Comparison of ENCODE assay signal across 11 cellular contexts in genomic region chr2:219576505-219577388, GRCh38. TPM values are rescaled to one million over a fixed set of nuclear protein-coding genes. Genes with fewer than 3 reads are reported as not detected.
DNase-seq lines count a peak whose midpoint lies in the region; ATAC-seq and TF ChIP-seq lines count a peak whose summit lies in the region.
"Had no signal": no experiment of that assay in that cellular context is flagged by ENCODE, and none has a peak within 500 bp of the region (broad histone marks: within the 10 kb centered on the region; RNA-seq: fewer than 3 reads in every experiment).

No MANE protein-coding gene starts in this region.

- H3K4me1 ChIP-seq in Caco-2 (peaks cover 21% of the 10 kb centered on the region), mesendoderm (ENCODE audit: control insufficient read depth, low read depth, low read length) (peaks cover 3% of the 10 kb centered on the region)
- H3K4me1 ChIP-seq: lower lobe of right lung had no signal

- DNase-seq in Caco-2: peak; percentile 64 to 71
- peak; percentile 34 for DNase-seq in M059J (ENCODE audit: low read depth)
- peak; percentile 66 for DNase-seq in SK-MEL-5 (ENCODE audit: low read depth, low spot score)
- DNase-seq in mesendoderm: peak; percentile 77
- DNase-seq: activated CD4-positive, alpha-beta memory T cell treated with anti-CD3 and anti-CD28 coated beads, Interleukin-2, amount 10 ng/mL, durations not matched to agents 7 days and 5 days; lower lobe of right lung had no signal

- H2BK15ac ChIP-seq in mesendoderm (replicated peaks; ENCODE audit: low read depth): no peak overlapping the region

- no peaks in the 10 kb centered on the region for H3K79me2 ChIP-seq in mesendoderm (ENCODE audit: control insufficient read depth, insufficient read depth, low read length)

- H4K5ac ChIP-seq in mesendoderm (ENCODE audit: low read length): no peak overlapping the region

- H3K9me3 Mint-ChIP-seq in Caco-2 (ENCODE audit: unreplicated experiment): no peaks in the 10 kb centered on the region
- H3K9me3 Mint-ChIP-seq: activated CD4-positive, alpha-beta memory T cell treated with anti-CD3 and anti-CD28 coated beads, Interleukin-2, amount 10 ng/mL, durations not matched to agents 7 days and 5 days had no signal

- no peak overlapping the region for H3K23ac ChIP-seq in mesendoderm (ENCODE audit: low read length)

- H3K4ac ChIP-seq in mesendoderm (ENCODE audit: low read depth, low read length): no peak overlapping the region

- peak overlapping the region; percentile 43 for H3K18ac ChIP-seq in mesendoderm (ENCODE audit: low read length)

- peak overlapping the region; percentile 39 for H3K56ac ChIP-seq in mesendoderm (ENCODE audit: low read length)

- peaks cover 32% of the 10 kb centered on the region for H3K4me1 Mint-ChIP-seq in Caco-2 (ENCODE audit: low read depth, unreplicated experiment)
- H3K4me1 Mint-ChIP-seq: activated CD4-positive, alpha-beta memory T cell treated with anti-CD3 and anti-CD28 coated beads, Interleukin-2, amount 10 ng/mL, durations not matched to agents 7 days and 5 days had no signal

- H3K36me3 ChIP-seq in Caco-2 (ENCODE audit: control insufficient read depth, insufficient read depth, low read length) (no peaks in the 10 kb centered on the region), mesendoderm (ENCODE audit: control insufficient read depth, insufficient read depth, low read length) (no peaks in the 10 kb centered on the region)
- H3K36me3 ChIP-seq: esophagus muscularis mucosa, lower lobe of right lung had no signal

- ATAC-seq in GM21390 (IDR thresholded peaks at IDR 0.05; ENCODE audit: unreplicated experiment): no peak
- no peak for ATAC-seq in GM19351 (IDR thresholded peaks at IDR 0.05; ENCODE audit: unreplicated experiment)
- ATAC-seq in HG03039 (IDR thresholded peaks at IDR 0.05; ENCODE audit: unreplicated experiment): no peak
- ATAC-seq in GM21737 (IDR thresholded peaks at IDR 0.05; ENCODE audit: unreplicated experiment): no peak
- ATAC-seq: lower lobe of right lung had no signal

- no peak overlapping the region for H2BK5ac ChIP-seq in mesendoderm (ENCODE audit: low read length)

- H2BK120ac ChIP-seq in mesendoderm (ENCODE audit: low read depth, low read length): no peak overlapping the region

- peak overlapping the region; percentile 36 for H3K4me3 Mint-ChIP-seq in Caco-2 (ENCODE audit: unreplicated experiment)
- H3K4me3 Mint-ChIP-seq: activated CD4-positive, alpha-beta memory T cell treated with anti-CD3 and anti-CD28 coated beads, Interleukin-2, amount 10 ng/mL, durations not matched to agents 7 days and 5 days had no signal

- intact Hi-C loops in Caco-2 (cut with micrococcal nuclease; ENCODE audit: unreplicated experiment): no loop called here

- no TSS peak for BruUV-seq in Caco-2 (replicated peaks; lab: Mats Ljungman, UMichigan)

- no CpG with 5 or more reads among the region's 15 CpGs for WGBS in mesendoderm (ENCODE audit: extremely low coverage, insufficient coverage, low lambda C conversion rate)

- H4K8ac ChIP-seq in mesendoderm (ENCODE audit: low read depth, low read length): no peak overlapping the region

- no peak overlapping the region for H3K27ac Mint-ChIP-seq in Caco-2 (ENCODE audit: unreplicated experiment)
- H3K27ac Mint-ChIP-seq: activated CD4-positive, alpha-beta memory T cell treated with anti-CD3 and anti-CD28 coated beads, Interleukin-2, amount 10 ng/mL, durations not matched to agents 7 days and 5 days had no signal

- peak overlapping the region; percentile 0 for H3K4me2 ChIP-seq in mesendoderm (ENCODE audit: low read length)

- H3K79me1 ChIP-seq in mesendoderm (ENCODE audit: low read length): no peaks in the 10 kb centered on the region

- no peaks in the 10 kb centered on the region for H3K9me3 ChIP-seq in Caco-2
- H3K9me3 ChIP-seq: esophagus muscularis mucosa, lower lobe of right lung had no signal

- H3K27me3 ChIP-seq in Caco-2 (replicated peaks; ENCODE audit: control insufficient read depth, insufficient read depth, low read length) (no peaks in the 10 kb centered on the region), mesendoderm (ENCODE audit: insufficient read depth, low read length, poor library complexity) (no peaks in the 10 kb centered on the region)

- H3K27ac ChIP-seq in mesendoderm (ENCODE audit: low read depth, low read length): no peak overlapping the region
- H3K27ac ChIP-seq: esophagus muscularis mucosa, lower lobe of right lung had no signal

- H3K4me3 ChIP-seq in Caco-2 (ENCODE audit: low read depth, low read length) (no peak overlapping the region), mesendoderm (ENCODE audit: low read length) (no peak overlapping the region)
- H3K4me3 ChIP-seq: esophagus muscularis mucosa, lower lobe of right lung had no signal

- no peaks in the 10 kb centered on the region for H3K27me3 Mint-ChIP-seq in Caco-2 (ENCODE audit: insufficient read depth, unreplicated experiment)

- H3K36me3 Mint-ChIP-seq in Caco-2 (ENCODE audit: insufficient read depth, unreplicated experiment): no peaks in the 10 kb centered on the region

- TF ChIP-seq CTCF in Caco-2 (IDR thresholded peaks at IDR 0.05; ENCODE audit: insufficient read depth in 1 of 2, low read depth in 1 of 2, low read length in 1 of 2, severe bottlenecking in 1 of 2, unreplicated experiment in 1 of 2): no peak

- no peak overlapping the region for H2AK5ac ChIP-seq in mesendoderm (ENCODE audit: low read length)

- peak overlapping the region; percentile 12 for H3K9ac ChIP-seq in mesendoderm (ENCODE audit: low read length)

- POLR2A ChIA-PET in Caco-2 (lab: Charles Lee): interaction anchor here (0.6 kb wide), 2 partner anchors 20 to 21 kb away, joined by 3 to 4 read pairs; no protein-coding TSS in a partner anchor

- in situ Hi-C loops in SK-MEL-5 (cut with HindIII; ENCODE audit: low pct_unique_long_range_greater_than_20kb, low sequenced_read_pairs): no loop called here

- CTCF ChIA-PET in Caco-2 (lab: Charles Lee): interaction anchor here (0.6 kb wide), 1 partner anchor 119 kb away, joined by 3 read pairs; no protein-coding TSS in a partner anchor

RNA-seq across cellular contexts. Expression of gene INHA, which starts 4.6 kb away (rescaled TPM):
- total RNA-seq in Caco-2 (2022): 1.5 TPM in 2 replicates
- 0.12 and 0.20 TPM in 2 replicates for total RNA-seq in M059J (2014; rRNA removed; shearing (Covaris generic))
- total RNA-seq in SK-MEL-5 (2014; rRNA removed; shearing (Covaris generic)): 0.18 TPM in 1 of 2 replicates, not detected in the other
- 0.41 TPM in 1 of 2 replicates, not detected in the other for polyA plus RNA-seq in SK-MEL-5 (2015; cell fraction: cytosol; rRNA removed)
- 1.5 and 4.8 TPM in 2 replicates for polyA plus RNA-seq in SK-MEL-5 (2015; cell fraction: nucleus; rRNA removed)
- polyA plus RNA-seq in mesendoderm (2013, experiment 1 of 2): 0.84 TPM
- polyA plus RNA-seq in mesendoderm (2013, experiment 2 of 2): 0.85 TPM
- total RNA-seq: activated CD4-positive, alpha-beta memory T cell treated with anti-CD3 and anti-CD28 coated beads, Interleukin-2, amount 10 ng/mL, durations not matched to agents 7 days and 5 days; lower lobe of right lung had no signal

RNA-seq across cellular contexts. Expression of gene OBSL1, which starts 5.4 kb away (rescaled TPM):
- 56.2 and 57.6 TPM in 2 replicates for total RNA-seq in Caco-2 (2022)
- total RNA-seq in M059J (2014; rRNA removed; shearing (Covaris generic)): 44.2 and 81.4 TPM in 2 replicates
- 30.7 and 34.7 TPM in 2 replicates for total RNA-seq in SK-MEL-5 (2014; rRNA removed; shearing (Covaris generic))
- polyA plus RNA-seq in SK-MEL-5 (2015; cell fraction: cytosol; rRNA removed): 39.8 and 46.7 TPM in 2 replicates
- polyA plus RNA-seq in SK-MEL-5 (2015; cell fraction: nucleus; rRNA removed): 142 and 151 TPM in 2 replicates
- 51.2 TPM for polyA plus RNA-seq in mesendoderm (2013, experiment 1 of 2)
- 51.9 TPM for polyA plus RNA-seq in mesendoderm (2013, experiment 2 of 2)
- total RNA-seq: activated CD4-positive, alpha-beta memory T cell treated with anti-CD3 and anti-CD28 coated beads, Interleukin-2, amount 10 ng/mL, durations not matched to agents 7 days and 5 days had no signal

RNA-seq across cellular contexts. Expression of gene STK11IP, which starts 20.9 kb away (rescaled TPM):
- 21.7 and 24.3 TPM in 2 replicates for total RNA-seq in Caco-2 (2022)
- 6.7 and 16.3 TPM in 2 replicates for total RNA-seq in M059J (2014; rRNA removed; shearing (Covaris generic))
- total RNA-seq in SK-MEL-5 (2014; rRNA removed; shearing (Covaris generic)): 13.9 and 14.7 TPM in 2 replicates
- 13.2 and 18.7 TPM in 2 replicates for polyA plus RNA-seq in SK-MEL-5 (2015; cell fraction: cytosol; rRNA removed)
- 224 and 322 TPM in 2 replicates for polyA plus RNA-seq in SK-MEL-5 (2015; cell fraction: nucleus; rRNA removed)
- 14.4 TPM for polyA plus RNA-seq in mesendoderm (2013, experiment 1 of 2)
- 12.7 TPM for polyA plus RNA-seq in mesendoderm (2013, experiment 2 of 2)

RNA-seq across cellular contexts. Expression of gene TMEM198, which starts 32.9 kb away (rescaled TPM):
- 8.5 and 9.1 TPM in 2 replicates for total RNA-seq in Caco-2 (2022)
- total RNA-seq in M059J (2014; rRNA removed; shearing (Covaris generic)): 2.5 and 3.5 TPM in 2 replicates
- total RNA-seq in SK-MEL-5 (2014; rRNA removed; shearing (Covaris generic)): 2.1 TPM in 2 replicates
- 3.1 and 4.7 TPM in 2 replicates for polyA plus RNA-seq in SK-MEL-5 (2015; cell fraction: cytosol; rRNA removed)
- polyA plus RNA-seq in SK-MEL-5 (2015; cell fraction: nucleus; rRNA removed): 9.8 and 10.0 TPM in 2 replicates
- polyA plus RNA-seq in mesendoderm (2013, experiment 1 of 2): 3.7 TPM
- polyA plus RNA-seq in mesendoderm (2013, experiment 2 of 2): 3.7 TPM

RNA-seq across cellular contexts. Expression of gene CHPF, which starts 33.1 kb away (rescaled TPM):
- total RNA-seq in Caco-2 (2022): 26.4 and 27.3 TPM in 2 replicates
- total RNA-seq in M059J (2014; rRNA removed; shearing (Covaris generic)): 117 and 227 TPM in 2 replicates
- total RNA-seq in SK-MEL-5 (2014; rRNA removed; shearing (Covaris generic)): 93.9 and 111 TPM in 2 replicates
- 319 and 330 TPM in 2 replicates for polyA plus RNA-seq in SK-MEL-5 (2015; cell fraction: cytosol; rRNA removed)
- polyA plus RNA-seq in SK-MEL-5 (2015; cell fraction: nucleus; rRNA removed): 28.6 and 45.7 TPM in 2 replicates
- polyA plus RNA-seq in mesendoderm (2013, experiment 1 of 2): 50.4 TPM
- polyA plus RNA-seq in mesendoderm (2013, experiment 2 of 2): 50.4 TPM
